10 cellular contexts compared by ENCODE assay signal in the genomic region with DNA sequence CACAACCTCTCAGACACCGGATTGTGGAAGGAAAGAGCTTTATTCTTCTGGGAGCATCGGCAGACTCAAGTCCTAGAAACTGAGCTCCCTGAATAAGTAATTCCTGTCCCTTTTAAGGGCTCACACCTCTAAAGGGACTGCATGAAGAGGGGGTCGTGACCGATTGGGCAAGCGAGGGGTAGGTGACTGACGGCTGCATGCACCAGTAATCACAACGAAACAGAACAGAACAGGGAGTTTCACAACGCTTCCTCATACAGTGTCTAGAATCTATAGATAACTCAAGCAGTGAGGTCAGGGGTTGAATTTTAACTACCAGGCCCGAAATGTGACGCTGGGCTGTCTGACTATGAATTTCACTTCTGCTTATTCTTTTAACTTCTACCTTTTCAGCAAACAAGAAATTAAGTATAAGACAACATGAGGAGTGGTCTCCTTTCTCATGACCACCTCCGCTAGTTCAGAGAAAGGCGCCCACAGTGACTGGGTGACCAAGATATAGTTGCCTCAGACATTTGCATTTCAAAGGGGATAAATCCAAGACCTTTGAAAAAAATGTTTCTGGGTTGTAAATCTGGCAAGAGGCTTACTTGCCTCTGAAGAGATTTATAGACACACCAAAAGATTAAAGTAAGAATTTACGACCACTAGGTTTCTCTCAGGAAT.
DNase-seq lines count a peak whose midpoint lies in the region; ATAC-seq and TF ChIP-seq lines count a peak whose summit lies in the region.
"Had no signal": no experiment of that assay in that cellular context is flagged by ENCODE, and none has a peak within 500 bp of the region (broad histone marks: within the 10 kb centered on the region; RNA-seq: fewer than 3 reads in every experiment).

No MANE protein-coding gene starts in this region.

- peak; percentile 96 for DNase-seq in GM12865 (ENCODE audit: low read depth)
- peak in 3 of 10 donors; percentile 10 to 38 (median 18) for DNase-seq in dorsolateral prefrontal cortex
- DNase-seq in DMS79 (lab: John Stamatoyannopoulos, UW): no peak
- no peak for DNase-seq in stimulated activated CD4-positive, alpha-beta T cell treated with anti-CD3 and anti-CD28 coated beads, Interleukin-12 subunit alpha, Interleukin-12 subunit beta, amount 100 ng/mL, for 4 hours
- no peak for DNase-seq in T-helper 2 cell
- no peak for DNase-seq in NCI-H526 treated with DMSO at 0.1 percent for 48 hours (lab: John Stamatoyannopoulos, UW)
- DNase-seq: stimulated activated CD4-positive, alpha-beta T cell treated with anti-CD3 and anti-CD28 coated beads, Interleukin-1b, Interleukin-23, amount 100 ng/mL, for 48 hours had no signal

- peak overlapping the region in 32 of 59 donors; percentile 5 to 77 (median 50) for H3K27ac ChIP-seq in dorsolateral prefrontal cortex

- no peak for TF ChIP-seq CTCF in GM12865 (IDR thresholded peaks at IDR 0.05; ENCODE audit: insufficient read depth, low read depth, low read length, missing control alignments)
- TF ChIP-seq CTCF in dorsolateral prefrontal cortex (IDR thresholded peaks at IDR 0.05 in 54 of 56, conservative IDR thresholded peaks at IDR 0.05 in 2 of 56; ENCODE audit: low read depth in 1 of 56, partially characterized antibody in 56 of 56): no peak

- ATAC-seq in GM21528 (IDR thresholded peaks at IDR 0.05; ENCODE audit: low FRiP score, unreplicated experiment) (peak; percentile 93), HG03469 (IDR thresholded peaks at IDR 0.05; ENCODE audit: unreplicated experiment) (peak; percentile 86)
- ATAC-seq: Panc1 had no signal

- H3K4me3 ChIP-seq in GM12865 (ENCODE audit: low read depth, low read length) (peak overlapping the region; percentile 51), dorsolateral prefrontal cortex (no peak overlapping the region)

- peaks cover 0 to 8% (median 0%) of the 10 kb centered on the region in 45 donors for H3K27me3 ChIP-seq in dorsolateral prefrontal cortex

- intact Hi-C loops in dorsolateral prefrontal cortex (cut with DNase I): no loop called here
